8 cellular contexts compared by ENCODE assay signal in genomic region chr1:41751804-41752513, GRCh38.
A peak's percentile ranks its signal among the peaks of the same experiment; 100 is the strongest.
DNase-seq lines count a peak whose midpoint lies in the region; ATAC-seq and TF ChIP-seq lines count a peak whose summit lies in the region.

No MANE protein-coding gene starts in this region.

- peak; percentile 34 for ATAC-seq in GM19397 (IDR thresholded peaks at IDR 0.05; ENCODE audit: unreplicated experiment)
- ATAC-seq in HG03520 (IDR thresholded peaks at IDR 0.05; ENCODE audit: unreplicated experiment): peak; percentile 34

- no peaks in the 10 kb centered on the region for H3F3A ChIP-seq in DOHH2 (ENCODE audit: control insufficient read depth, insufficient read depth)

- DNase-seq in astrocyte of the hippocampus (ENCODE audit: low read depth, low spot score): peak; percentile 49
- peak; percentile 80 for DNase-seq in skeletal muscle cell (ENCODE audit: low read depth)
- no peak for DNase-seq in NCI-H2029 (lab: John Stamatoyannopoulos, UW)
- DNase-seq in DMS53 (lab: John Stamatoyannopoulos, UW): no peak
- no peak for DNase-seq in foreskin melanocyte

- H3K27me3 ChIP-seq in DOHH2 (ENCODE audit: control insufficient read depth, low read length): no peaks in the 10 kb centered on the region; the same call in 1 of the 2 replicates

- H3K4me1 ChIP-seq in DOHH2 (ENCODE audit: control insufficient read depth, low read length): peaks cover 33% of the 10 kb centered on the region

- TF ChIP-seq CTCF in DOHH2 (IDR thresholded peaks at IDR 0.05; ENCODE audit: low read depth, low read length, poor library complexity, severe bottlenecking): no peak

- H3K79me2 ChIP-seq in DOHH2 (ENCODE audit: control insufficient read depth, low read length): no peaks in the 10 kb centered on the region

- H3K9me2 ChIP-seq in DOHH2 (replicated peaks; ENCODE audit: control insufficient read depth, low read length): no peaks in the 10 kb centered on the region

- H3K9me3 ChIP-seq in DOHH2 (ENCODE audit: control insufficient read depth, insufficient read depth, low read length): no peaks in the 10 kb centered on the region

- H3K4me2 ChIP-seq in DOHH2 (ENCODE audit: low read length): peak overlapping the region; percentile 57

- H3K36me3 ChIP-seq in DOHH2 (ENCODE audit: control insufficient read depth, low read length): no peaks in the 10 kb centered on the region

- H4K20me1 ChIP-seq in DOHH2 (ENCODE audit: control insufficient read depth, insufficient read depth, low read depth, low read length): no peaks in the 10 kb centered on the region

- H3K4me3 ChIP-seq in DOHH2 (ENCODE audit: low read length): peak overlapping the region; percentile 29
- no peak overlapping the region for H3K4me3 ChIP-seq in skeletal muscle cell (ENCODE audit: low read depth, low read length)

- H3K27ac ChIP-seq in DOHH2 (ENCODE audit: low read depth, low read length): no peak overlapping the region

Comparison
In these comparisons a context has a peak if more than half of its experiments do, and no peak if none do; other contexts are left out.
1. DNase-seq: peak in astrocyte of the hippocampus (single experiment) and skeletal muscle cell (single experiment); none in NCI-H2029 (single experiment), DMS53 (single experiment) and foreskin melanocyte (single experiment).